ENCODE assay signal across 8 cellular contexts in genomic region chr7:87151701-87152111, GRCh38. TPM values are rescaled to one million over a fixed set of nuclear protein-coding genes. Genes with fewer than 3 reads are reported as not detected.
DNase-seq lines count a peak whose midpoint lies in the region; ATAC-seq and TF ChIP-seq lines count a peak whose summit lies in the region.

No MANE protein-coding gene starts in this region.

- intact Hi-C loops in left lung (cut with DNase I), result loop anchor here in 1 of 2 donors (5.0 kb wide), 1 partner anchor 224 kb away; no protein-coding TSS in a partner anchor

- H3K4me3 Mint-ChIP-seq in activated naive CD8-positive, alpha-beta T cell treated with anti-CD3 and anti-CD28 coated beads, Interleukin-2, amount 10 ng/mL, durations not matched to agents 7 days and 5 days, result peak overlapping the region; percentile 92

- ATAC-seq in GM19324 (IDR thresholded peaks at IDR 0.05; ENCODE audit: low FRiP score, unreplicated experiment) (peak; percentile 1), HG03432 (IDR thresholded peaks at IDR 0.05; ENCODE audit: unreplicated experiment) (peak; percentile 38), left lung (peak; percentile 45)
- peak; percentile 26 for ATAC-seq in activated naive CD8-positive, alpha-beta T cell treated with anti-CD3 and anti-CD28 coated beads, Interleukin-2, amount 10 ng/mL, durations not matched to agents 7 days and 5 days (ENCODE audit: low read depth)

- H3K27ac ChIP-seq in left lung (peak overlapping the region; percentile 98 to 99), tibial nerve (peak overlapping the region; percentile 93 to 100 (median 98))

- WGBS in tibial nerve, 2 donors, result 4 to 6% methylated on average over 13 of the region's 13 CpGs

- peak overlapping the region; percentile 73 for H3K4me3 ChIP-seq in BE2C (ENCODE audit: low read depth, low read length)
- peak overlapping the region; percentile 57 to 60 for H3K4me3 ChIP-seq in left lung
- peak overlapping the region; percentile 66 to 89 (median 83) for H3K4me3 ChIP-seq in tibial nerve

- TF ChIP-seq POLR2A in tibial nerve (IDR thresholded peaks at IDR 0.05), result no peak

- H3K27me3 Mint-ChIP-seq in activated naive CD8-positive, alpha-beta T cell treated with anti-CD3 and anti-CD28 coated beads, Interleukin-2, amount 10 ng/mL, durations not matched to agents 7 days and 5 days, result no peaks in the 10 kb centered on the region

- peaks cover 25% of the 10 kb centered on the region for H3K4me1 Mint-ChIP-seq in activated naive CD8-positive, alpha-beta T cell treated with anti-CD3 and anti-CD28 coated beads, Interleukin-2, amount 10 ng/mL, durations not matched to agents 7 days and 5 days

- POLR2A ChIA-PET in activated naive CD8-positive, alpha-beta T cell treated with anti-CD3 and anti-CD28 coated beads, Interleukin-2, amount 10 ng/mL, durations not matched to agents 7 days and 5 days (lab: Charles Lee), result interaction anchor here (0.8 to 3.8 kb wide), 11 partner anchors 8 to 782 kb away, joined by 3 to 119 read pairs (median 4); partner anchors contain the start of genes ADAM22, CROT, ELAPOR2 and TMEM243

- H3K4me1 ChIP-seq in BE2C, result no peaks in the 10 kb centered on the region; the same call in none of the 2 replicates
- peaks cover 27 to 40% of the 10 kb centered on the region in 2 donors for H3K4me1 ChIP-seq in left lung
- peaks cover 0 to 44% (median 30%) of the 10 kb centered on the region in 4 donors for H3K4me1 ChIP-seq in tibial nerve

- no peaks in the 10 kb centered on the region for H3K9me3 Mint-ChIP-seq in activated naive CD8-positive, alpha-beta T cell treated with anti-CD3 and anti-CD28 coated beads, Interleukin-2, amount 10 ng/mL, durations not matched to agents 7 days and 5 days

- peaks cover 4% of the 10 kb centered on the region; the same call in 1 of the 2 replicates for H3K36me3 ChIP-seq in BE2C
- H3K36me3 ChIP-seq in left lung, result no peaks in the 10 kb centered on the region
- H3K36me3 ChIP-seq in tibial nerve, result no peaks in the 10 kb centered on the region

- TF ChIP-seq CTCF in BE2C (IDR thresholded peaks at IDR 0.05; ENCODE audit: low read depth, low read length) (no peak), left lung (IDR thresholded peaks at IDR 0.05) (no peak), tibial nerve (IDR thresholded peaks at IDR 0.05) (no peak)

- H3K36me3 Mint-ChIP-seq in activated naive CD8-positive, alpha-beta T cell treated with anti-CD3 and anti-CD28 coated beads, Interleukin-2, amount 10 ng/mL, durations not matched to agents 7 days and 5 days, result peaks cover 13% of the 10 kb centered on the region

- peak overlapping the region; percentile 92 for H3K27ac Mint-ChIP-seq in activated naive CD8-positive, alpha-beta T cell treated with anti-CD3 and anti-CD28 coated beads, Interleukin-2, amount 10 ng/mL, durations not matched to agents 7 days and 5 days

- H3K27me3 ChIP-seq in BE2C, result no peaks in the 10 kb centered on the region
- no peaks in the 10 kb centered on the region for H3K27me3 ChIP-seq in left lung
- no peaks in the 10 kb centered on the region for H3K27me3 ChIP-seq in tibial nerve

- no peak for TF ChIP-seq EP300 in tibial nerve (IDR thresholded peaks at IDR 0.05)

- H3K9me3 ChIP-seq in BE2C, result no peaks in the 10 kb centered on the region
- no peaks in the 10 kb centered on the region for H3K9me3 ChIP-seq in left lung
- no peaks in the 10 kb centered on the region for H3K9me3 ChIP-seq in tibial nerve

- DNase-seq in BE2C, result no peak
- no peak for DNase-seq in activated naive CD8-positive, alpha-beta T cell treated with anti-CD3 and anti-CD28 coated beads, Interleukin-2, amount 10 ng/mL, durations not matched to agents 7 days and 5 days
- DNase-seq in left lung, result no peak
- DNase-seq in tibial nerve (ENCODE audit: low spot score in 2 of 2), result no peak
- DNase-seq in cerebellum (ENCODE audit: low spot score), result no peak
- no peak for DNase-seq in effector CD8-positive, alpha-beta T cell (lab: John Stamatoyannopoulos, UW)

RNA-seq across cellular contexts. Expression of gene DMTF1, which starts 0.5 kb away (rescaled TPM):
- polyA plus RNA-seq in BE2C (2012; ENCODE audit: insufficient read depth, insufficient read length, low read depth), result 86.9 TPM
- total RNA-seq in activated naive CD8-positive, alpha-beta T cell treated with anti-CD3 and anti-CD28 coated beads, Interleukin-2, amount 10 ng/mL, durations not matched to agents 7 days and 5 days, result 100 to 1,000 TPM; 131 to 137 TPM
- 10 to 100 TPM; 66.7 to 71.0 TPM for total RNA-seq in left lung
- 100 to 1,000 TPM; 111 to 142 (median 133) TPM for total RNA-seq in tibial nerve
- total RNA-seq in cerebellum, result 304 TPM
